Comparison of ENCODE assay signal across 8 cellular contexts in genomic region chr6:27251672-27252251, GRCh38. TPM values are rescaled to one million over a fixed set of nuclear protein-coding genes. Genes with fewer than 3 reads are reported as not detected.
DNase-seq lines count a peak whose midpoint lies in the region; ATAC-seq lines count a peak whose summit lies in the region.

No MANE protein-coding gene starts in this region.

- H3K79me2 ChIP-seq in ACC112 (ENCODE audit: control insufficient read depth, insufficient read depth, low read length, unreplicated experiment): no peaks in the 10 kb centered on the region

- intact Hi-C loops in activated CD4-positive, alpha-beta memory T cell treated with anti-CD3 and anti-CD28 coated beads for 36 hours (cut with micrococcal nuclease): loop anchor here (1.0 to 10.0 kb wide), 3 partner anchors 63 to 226 kb away; no protein-coding TSS in a partner anchor

- H3K9me3 Mint-ChIP-seq in activated CD4-positive, alpha-beta memory T cell treated with anti-CD3 and anti-CD28 coated beads for 36 hours: no peaks in the 10 kb centered on the region
- no peaks in the 10 kb centered on the region for H3K9me3 Mint-ChIP-seq in stimulated activated effector memory CD8-positive, alpha-beta T cell treated with anti-CD3 and anti-CD28 coated beads, Interleukin-12 subunit alpha, Interleukin-12 subunit beta, amount 100 ng/mL, for 72 hours

- peak overlapping the region; percentile 66 to 82 for H3K9ac ChIP-seq in mucosa of rectum (ENCODE audit: low read depth in 1 of 2, low read length in 2 of 2)

- H3K36me3 ChIP-seq in ACC112 (ENCODE audit: insufficient read depth, low read length) (no peaks in the 10 kb centered on the region), mucosa of rectum (ENCODE audit: control insufficient read depth in 2 of 2, insufficient read depth in 2 of 2, low read length in 2 of 2) (peaks cover under 1 to 3% of the 10 kb centered on the region in 2 donors)

- peak overlapping the region; percentile 79 for H3K4me3 Mint-ChIP-seq in activated CD4-positive, alpha-beta memory T cell treated with anti-CD3 and anti-CD28 coated beads for 36 hours
- peak overlapping the region; percentile 86 for H3K4me3 Mint-ChIP-seq in stimulated activated effector memory CD8-positive, alpha-beta T cell treated with anti-CD3 and anti-CD28 coated beads, Interleukin-12 subunit alpha, Interleukin-12 subunit beta, amount 100 ng/mL, for 72 hours

- H3K4me1 Mint-ChIP-seq in activated CD4-positive, alpha-beta memory T cell treated with anti-CD3 and anti-CD28 coated beads for 36 hours (ENCODE audit: low read depth): peaks cover 11% of the 10 kb centered on the region
- no peaks in the 10 kb centered on the region for H3K4me1 Mint-ChIP-seq in stimulated activated effector memory CD8-positive, alpha-beta T cell treated with anti-CD3 and anti-CD28 coated beads, Interleukin-12 subunit alpha, Interleukin-12 subunit beta, amount 100 ng/mL, for 72 hours

- peak; percentile 90 for DNase-seq in NCI-H2227 treated with DMSO at 0.1 percent for 48 hours (lab: John Stamatoyannopoulos, UW)
- DNase-seq in activated CD4-positive, alpha-beta memory T cell treated with anti-CD3 and anti-CD28 coated beads for 36 hours: peak; percentile 88
- DNase-seq in effector CD8-positive, alpha-beta T cell (lab: John Stamatoyannopoulos, UW): peak; percentile 17
- DNase-seq in stimulated activated effector memory CD8-positive, alpha-beta T cell treated with anti-CD3 and anti-CD28 coated beads, Interleukin-12 subunit alpha, Interleukin-12 subunit beta, amount 100 ng/mL, for 72 hours (ENCODE audit: low spot score in 2 of 2): peak in 1 of 2 donors; percentile 50

- ATAC-seq in GM18858 (IDR thresholded peaks at IDR 0.05; ENCODE audit: unreplicated experiment) (peak; percentile 85), HG03060 (IDR thresholded peaks at IDR 0.05; ENCODE audit: low read depth, unreplicated experiment) (peak; percentile 74)
- ATAC-seq in stimulated activated effector memory CD8-positive, alpha-beta T cell treated with anti-CD3 and anti-CD28 coated beads, Interleukin-12 subunit alpha, Interleukin-12 subunit beta, amount 100 ng/mL, for 72 hours: peak; percentile 93

- CTCF ChIA-PET in activated CD4-positive, alpha-beta memory T cell treated with anti-CD3 and anti-CD28 coated beads for 36 hours (lab: Charles Lee): interaction anchor here (0.6 to 1.5 kb wide), 8 partner anchors 9 to 1341 kb away, joined by 3 to 6 read pairs (median 4); no protein-coding TSS in a partner anchor

- H3K27ac ChIP-seq in ACC112 (ENCODE audit: low read depth, low read length): no peak overlapping the region
- peak overlapping the region; percentile 91 to 93 for H3K27ac ChIP-seq in mucosa of rectum (ENCODE audit: low read depth in 2 of 2, low read length in 2 of 2)

- no peaks in the 10 kb centered on the region for H3K9me3 ChIP-seq in mucosa of rectum (ENCODE audit: control insufficient read depth in 2 of 2, low read length in 2 of 2)

- peak overlapping the region; percentile 28 for H3K27ac Mint-ChIP-seq in activated CD4-positive, alpha-beta memory T cell treated with anti-CD3 and anti-CD28 coated beads for 36 hours
- no peak overlapping the region for H3K27ac Mint-ChIP-seq in stimulated activated effector memory CD8-positive, alpha-beta T cell treated with anti-CD3 and anti-CD28 coated beads, Interleukin-12 subunit alpha, Interleukin-12 subunit beta, amount 100 ng/mL, for 72 hours

- H3K27me3 Mint-ChIP-seq in activated CD4-positive, alpha-beta memory T cell treated with anti-CD3 and anti-CD28 coated beads for 36 hours: peaks cover 45% of the 10 kb centered on the region

- POLR2A ChIA-PET in activated CD4-positive, alpha-beta memory T cell treated with anti-CD3 and anti-CD28 coated beads for 36 hours (lab: Charles Lee): interaction anchor here (1.2 kb wide), 1 partner anchor 14 kb away, joined by 3 read pairs; no protein-coding TSS in a partner anchor

- H3K4me3 ChIP-seq in ACC112 (ENCODE audit: low read depth, low read length) (peak overlapping the region; percentile 83), mucosa of rectum (ENCODE audit: low read length in 2 of 2) (peak overlapping the region; percentile 80 to 85)

- no peak overlapping the region for H2AFZ ChIP-seq in ACC112 (ENCODE audit: low read length, unreplicated experiment)

- H3K36me3 Mint-ChIP-seq in activated CD4-positive, alpha-beta memory T cell treated with anti-CD3 and anti-CD28 coated beads for 36 hours: no peaks in the 10 kb centered on the region
- no peaks in the 10 kb centered on the region for H3K36me3 Mint-ChIP-seq in stimulated activated effector memory CD8-positive, alpha-beta T cell treated with anti-CD3 and anti-CD28 coated beads, Interleukin-12 subunit alpha, Interleukin-12 subunit beta, amount 100 ng/mL, for 72 hours

- H3K27me3 ChIP-seq in ACC112 (ENCODE audit: insufficient read depth, low read length) (peaks cover 97% of the 10 kb centered on the region), mucosa of rectum (ENCODE audit: control insufficient read depth in 2 of 2, insufficient read depth in 2 of 2, low read length in 2 of 2) (peaks cover 4 to 5% of the 10 kb centered on the region in 2 donors)

- H3K4me1 ChIP-seq in ACC112 (ENCODE audit: control insufficient read depth, insufficient read depth, low read length, unreplicated experiment) (no peaks in the 10 kb centered on the region), mucosa of rectum (ENCODE audit: control insufficient read depth in 2 of 2, insufficient read depth in 2 of 2, low read length in 2 of 2) (peaks cover 0 to 4% of the 10 kb centered on the region in 2 donors)

RNA-seq across cellular contexts. Expression of gene PRSS16, which starts 4.3 kb away (rescaled TPM):
- 1 to 10 TPM; 2.3 to 2.4 TPM for total RNA-seq in activated CD4-positive, alpha-beta memory T cell treated with anti-CD3 and anti-CD28 coated beads for 36 hours
